8 cellular contexts compared by ENCODE assay signal in the genomic region with DNA sequence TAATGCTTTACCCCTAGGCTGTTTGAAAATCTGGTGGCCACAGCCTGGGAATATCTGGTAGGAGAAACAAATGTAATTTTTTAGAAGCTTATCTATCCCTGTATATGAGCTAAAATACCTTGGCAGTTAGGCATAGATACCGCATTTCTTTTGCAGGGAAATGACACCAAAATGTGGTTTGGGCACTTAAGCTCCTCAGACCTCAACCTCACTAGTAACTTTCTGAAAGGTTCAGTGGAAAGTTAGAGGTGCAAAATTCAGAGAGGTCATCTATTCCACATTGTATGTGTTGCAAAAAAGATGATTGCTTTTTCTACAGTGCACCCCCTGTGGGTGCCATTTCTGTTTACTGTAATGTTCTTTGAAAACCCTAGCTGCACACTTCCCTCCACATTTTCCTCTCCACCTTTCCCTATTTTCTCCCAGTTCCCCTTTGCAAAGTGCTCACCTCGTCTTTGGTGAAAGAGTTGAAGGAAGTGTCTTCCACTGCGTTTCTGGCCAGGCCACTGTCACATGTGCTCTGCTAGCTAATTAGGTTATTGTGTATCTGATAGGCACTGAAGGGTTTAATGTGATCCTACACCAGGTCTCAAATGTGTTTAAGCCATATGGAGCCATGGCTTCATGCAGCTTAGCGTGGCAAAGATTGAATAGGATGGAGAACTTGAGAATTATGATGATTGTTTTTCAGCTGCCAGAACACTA. TPM values are rescaled to one million over a fixed set of nuclear protein-coding genes. Genes with fewer than 3 reads are reported as not detected.
DNase-seq lines count a peak whose midpoint lies in the region; ATAC-seq and TF ChIP-seq lines count a peak whose summit lies in the region.

No MANE protein-coding gene starts in this region.

- no peaks in the 10 kb centered on the region for H3K27me3 ChIP-seq in liver (ENCODE audit: control insufficient read depth in 4 of 4, insufficient read depth in 4 of 4, low read length in 3 of 4)
- no peaks in the 10 kb centered on the region for H3K27me3 ChIP-seq in upper lobe of left lung

- peak overlapping the region; percentile 97 for H3K27ac Mint-ChIP-seq in activated naive CD8-positive, alpha-beta T cell

- H3K4me3 ChIP-seq in liver (ENCODE audit: low read depth in 1 of 3, low read length in 3 of 3) (peak overlapping the region; percentile 0 to 85 (median 70)), upper lobe of left lung (peak overlapping the region in 3 of 4 donors; percentile 86 to 97 (median 95))

- H3K9me3 ChIP-seq in liver (ENCODE audit: control insufficient read depth in 4 of 4, low read length in 3 of 4) (no peaks in the 10 kb centered on the region), upper lobe of left lung (no peaks in the 10 kb centered on the region)

- peak overlapping the region in 1 of 2 donors; percentile 1 for H3K27ac ChIP-seq in liver (ENCODE audit: low read depth in 1 of 2, low read length in 2 of 2)
- peak overlapping the region in 3 of 4 donors; percentile 92 to 98 (median 93) for H3K27ac ChIP-seq in upper lobe of left lung

- H3K4me3 Mint-ChIP-seq in activated naive CD8-positive, alpha-beta T cell: peak overlapping the region; percentile 97

- peak overlapping the region; percentile 84 to 96 for H3K9ac ChIP-seq in liver (ENCODE audit: low read depth in 1 of 2, low read length in 2 of 2)

- no peak for TF ChIP-seq POLR2A in upper lobe of left lung (IDR thresholded peaks at IDR 0.05)

- no peaks in the 10 kb centered on the region for H3K9me3 Mint-ChIP-seq in activated naive CD8-positive, alpha-beta T cell (ENCODE audit: low read depth)

- H3K36me3 ChIP-seq in liver (ENCODE audit: control insufficient read depth in 4 of 4, insufficient read depth in 3 of 4, low read depth in 1 of 4, low read length in 3 of 4) (no peaks in the 10 kb centered on the region), upper lobe of left lung (peaks cover 0 to 20% (median 0%) of the 10 kb centered on the region in 4 donors)

- no peak for TF ChIP-seq RAD21 in liver (IDR thresholded peaks at IDR 0.05)

- DNase-seq in EH (ENCODE audit: low read depth) (peak; percentile 30), NAMALWA (ENCODE audit: low spot score) (peak; percentile 55), upper lobe of left lung (no peak), germinal center (ENCODE audit: low spot score) (no peak)
- no peak for DNase-seq in stimulated activated CD4-positive, alpha-beta T cell treated with anti-CD3 and anti-CD28 coated beads, Interleukin-4, amount 100 ng/mL, for 4 hours

- 34% methylated on average over 4 of the region's 4 CpGs for WGBS in liver
- 12 to 14% methylated on average over 4 of the region's 4 CpGs for WGBS in upper lobe of left lung, 2 donors

- no peak for TF ChIP-seq EP300 in upper lobe of left lung (IDR thresholded peaks at IDR 0.05)

- no peaks in the 10 kb centered on the region for H3K27me3 Mint-ChIP-seq in activated naive CD8-positive, alpha-beta T cell

- TF ChIP-seq CTCF in liver (IDR thresholded peaks at IDR 0.05; ENCODE audit: low read depth, low read length, missing input control): no peak
- TF ChIP-seq CTCF in upper lobe of left lung (IDR thresholded peaks at IDR 0.05): no peak

- peaks cover 70% of the 10 kb centered on the region for H3K4me1 Mint-ChIP-seq in activated naive CD8-positive, alpha-beta T cell (ENCODE audit: low read depth)

- ATAC-seq in upper lobe of left lung (ENCODE audit: low FRiP score in 2 of 2) (no peak), HG03095 (IDR thresholded peaks at IDR 0.05; ENCODE audit: unreplicated experiment) (no peak)

- H3K4me1 ChIP-seq in liver (ENCODE audit: control insufficient read depth in 4 of 4, insufficient read depth in 4 of 4, low read length in 3 of 4) (peaks cover 0 to 47% (median 21%) of the 10 kb centered on the region in 4 donors), upper lobe of left lung (peaks cover 49 to 61% (median 54%) of the 10 kb centered on the region in 4 donors)

- peaks cover 27% of the 10 kb centered on the region for H3K36me3 Mint-ChIP-seq in activated naive CD8-positive, alpha-beta T cell

TF ChIP-seq in liver, 16 proteins besides CTCF, POLR2A, EP300 and RAD21:
- TF ChIP-seq RXRA (IDR thresholded peaks at IDR 0.05): no peak
- no peak for TF ChIP-seq FOXA2 (IDR thresholded peaks at IDR 0.05)
- TF ChIP-seq HNF4A (conservative IDR thresholded peaks at IDR 0.05): no peak
- TF ChIP-seq, protein P1, sequence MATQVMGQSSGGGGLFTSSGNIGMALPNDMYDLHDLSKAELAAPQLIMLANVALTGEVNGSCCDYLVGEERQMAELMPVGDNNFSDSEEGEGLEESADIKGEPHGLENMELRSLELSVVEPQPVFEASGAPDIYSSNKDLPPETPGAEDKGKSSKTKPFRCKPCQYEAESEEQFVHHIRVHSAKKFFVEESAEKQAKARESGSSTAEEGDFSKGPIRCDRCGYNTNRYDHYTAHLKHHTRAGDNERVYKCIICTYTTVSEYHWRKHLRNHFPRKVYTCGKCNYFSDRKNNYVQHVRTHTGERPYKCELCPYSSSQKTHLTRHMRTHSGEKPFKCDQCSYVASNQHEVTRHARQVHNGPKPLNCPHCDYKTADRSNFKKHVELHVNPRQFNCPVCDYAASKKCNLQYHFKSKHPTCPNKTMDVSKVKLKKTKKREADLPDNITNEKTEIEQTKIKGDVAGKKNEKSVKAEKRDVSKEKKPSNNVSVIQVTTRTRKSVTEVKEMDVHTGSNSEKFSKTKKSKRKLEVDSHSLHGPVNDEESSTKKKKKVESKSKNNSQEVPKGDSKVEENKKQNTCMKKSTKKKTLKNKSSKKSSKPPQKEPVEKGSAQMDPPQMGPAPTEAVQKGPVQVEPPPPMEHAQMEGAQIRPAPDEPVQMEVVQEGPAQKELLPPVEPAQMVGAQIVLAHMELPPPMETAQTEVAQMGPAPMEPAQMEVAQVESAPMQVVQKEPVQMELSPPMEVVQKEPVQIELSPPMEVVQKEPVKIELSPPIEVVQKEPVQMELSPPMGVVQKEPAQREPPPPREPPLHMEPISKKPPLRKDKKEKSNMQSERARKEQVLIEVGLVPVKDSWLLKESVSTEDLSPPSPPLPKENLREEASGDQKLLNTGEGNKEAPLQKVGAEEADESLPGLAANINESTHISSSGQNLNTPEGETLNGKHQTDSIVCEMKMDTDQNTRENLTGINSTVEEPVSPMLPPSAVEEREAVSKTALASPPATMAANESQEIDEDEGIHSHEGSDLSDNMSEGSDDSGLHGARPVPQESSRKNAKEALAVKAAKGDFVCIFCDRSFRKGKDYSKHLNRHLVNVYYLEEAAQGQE (IDR thresholded peaks at IDR 0.05): no peak
- TF ChIP-seq NR2F2 (IDR thresholded peaks at IDR 0.05): no peak
- TF ChIP-seq SP1 (IDR thresholded peaks at IDR 0.05): no peak
- no peak for TF ChIP-seq JUND (IDR thresholded peaks at IDR 0.05)
- TF ChIP-seq TAF1 (conservative IDR thresholded peaks at IDR 0.05): no peak
- no peak for TF ChIP-seq MAX (IDR thresholded peaks at IDR 0.05)
- TF ChIP-seq EGR1 (IDR thresholded peaks at IDR 0.05; ENCODE audit: low read depth in 2 of 2): no peak
- TF ChIP-seq GABPA (IDR thresholded peaks at IDR 0.05 in 1 of 2, conservative IDR thresholded peaks at IDR 0.05 in 1 of 2): no peak
- TF ChIP-seq HNF4G (IDR thresholded peaks at IDR 0.05): no peak
- TF ChIP-seq FOXA1 (IDR thresholded peaks at IDR 0.05): no peak
- TF ChIP-seq, protein P2, sequence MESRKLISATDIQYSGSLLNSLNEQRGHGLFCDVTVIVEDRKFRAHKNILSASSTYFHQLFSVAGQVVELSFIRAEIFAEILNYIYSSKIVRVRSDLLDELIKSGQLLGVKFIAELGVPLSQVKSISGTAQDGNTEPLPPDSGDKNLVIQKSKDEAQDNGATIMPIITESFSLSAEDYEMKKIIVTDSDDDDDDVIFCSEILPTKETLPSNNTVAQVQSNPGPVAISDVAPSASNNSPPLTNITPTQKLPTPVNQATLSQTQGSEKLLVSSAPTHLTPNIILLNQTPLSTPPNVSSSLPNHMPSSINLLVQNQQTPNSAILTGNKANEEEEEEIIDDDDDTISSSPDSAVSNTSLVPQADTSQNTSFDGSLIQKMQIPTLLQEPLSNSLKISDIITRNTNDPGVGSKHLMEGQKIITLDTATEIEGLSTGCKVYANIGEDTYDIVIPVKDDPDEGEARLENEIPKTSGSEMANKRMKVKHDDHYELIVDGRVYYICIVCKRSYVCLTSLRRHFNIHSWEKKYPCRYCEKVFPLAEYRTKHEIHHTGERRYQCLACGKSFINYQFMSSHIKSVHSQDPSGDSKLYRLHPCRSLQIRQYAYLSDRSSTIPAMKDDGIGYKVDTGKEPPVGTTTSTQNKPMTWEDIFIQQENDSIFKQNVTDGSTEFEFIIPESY (IDR thresholded peaks at IDR 0.05): no peak
- TF ChIP-seq, protein P3, sequence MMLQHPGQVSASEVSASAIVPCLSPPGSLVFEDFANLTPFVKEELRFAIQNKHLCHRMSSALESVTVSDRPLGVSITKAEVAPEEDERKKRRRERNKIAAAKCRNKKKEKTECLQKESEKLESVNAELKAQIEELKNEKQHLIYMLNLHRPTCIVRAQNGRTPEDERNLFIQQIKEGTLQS (IDR thresholded peaks at IDR 0.05): no peak
- no peak for TF ChIP-seq YY1 (IDR thresholded peaks at IDR 0.05)

RNA-seq across cellular contexts. Expression of gene SACM1L, which starts 1.3 kb away (rescaled TPM):
- total RNA-seq in liver (10 to 100 TPM; 25.5 to 35.5 TPM), upper lobe of left lung (100 to 1,000 TPM in 1 of 6 donors, 10 to 100 TPM in 5; 29.9 to 102 (median 63.9) TPM)
- 10 to 100 TPM; 12.2 to 15.5 TPM for polyA plus RNA-seq in liver

Comparison
In these comparisons a context has a peak if more than half of its experiments do, and no peak if none do; other contexts are left out.
1. DNase-seq: peak in EH (single experiment) and NAMALWA (single experiment); none in upper lobe of left lung (0 of 2), germinal center (single experiment) and stimulated activated CD4-positive, alpha-beta T cell treated with anti-CD3 and anti-CD28 coated beads, Interleukin-4, amount 100 ng/mL, for 4 hours (0 of 2).